Comparison of ENCODE assay signal across 10 cellular contexts in genomic region chr22:38490475-38490874, GRCh38. TPM values are rescaled to one million over a fixed set of nuclear protein-coding genes. Genes with fewer than 3 reads are reported as not detected.
DNase-seq lines count a peak whose midpoint lies in the region; ATAC-seq, FAIRE-seq and TF ChIP-seq lines count a peak whose summit lies in the region.
"Had no signal": no experiment of that assay in that cellular context is flagged by ENCODE, and none has a peak within 500 bp of the region (broad histone marks: within the 10 kb centered on the region; RNA-seq: fewer than 3 reads in every experiment).

No MANE protein-coding gene starts in this region.

- peaks cover 6% of the 10 kb centered on the region; the same call in 1 of the 2 replicates for H4K20me1 ChIP-seq in GM12878 (ENCODE audit: control insufficient read depth, insufficient read depth)

- FAIRE-seq in GM12878 (lab: Jason Lieb, UNC): no peak

- no TSS peak for BruUV-seq in GM12878 (replicated peaks; lab: Mats Ljungman, UMichigan)

- no peak overlapping the region for H3K4me3 Mint-ChIP-seq in naive thymus-derived CD8-positive, alpha-beta T cell

- H3K27me3 ChIP-seq in left ventricle myocardium inferior (ENCODE audit: low read depth) (no peaks in the 10 kb centered on the region), GM12878 (replicated peaks in 1 of 2; ENCODE audit: control insufficient read depth in 2 of 2, insufficient read depth in 2 of 2, low read length in 1 of 2) (no peaks in the 10 kb centered on the region), vagina (no peaks in the 10 kb centered on the region), HAP-1 (ENCODE audit: low read depth) (no peaks in the 10 kb centered on the region), foreskin keratinocyte (no peaks in the 10 kb centered on the region)
- H3K27me3 ChIP-seq: ovary had no signal

- peaks cover 18 to 61% (median 47%) of the 10 kb centered on the region in 4 donors for H3K4me1 Mint-ChIP-seq in naive thymus-derived CD8-positive, alpha-beta T cell

- TF ChIP-seq RAD21 in GM12878 (IDR thresholded peaks at IDR 0.05; ENCODE audit: insufficient read depth, low read depth, low read length): no peak

- no peaks in the 10 kb centered on the region for H3K9me3 Mint-ChIP-seq in naive thymus-derived CD8-positive, alpha-beta T cell

- TF ChIP-seq CTCF in left ventricle myocardium inferior (IDR thresholded peaks at IDR 0.05; ENCODE audit: borderline replicate concordance) (no peak), GM12878 (IDR thresholded peaks at IDR 0.05 in 2 of 3, conservative IDR thresholded peaks at IDR 0.05 in 1 of 3; ENCODE audit: control insufficient read depth in 2 of 3, extremely low read depth in 1 of 3, insufficient read depth in 1 of 3, low read depth in 3 of 3, low read length in 3 of 3) (no peak), vagina (IDR thresholded peaks at IDR 0.05) (no peak), foreskin keratinocyte (conservative IDR thresholded peaks at IDR 0.05) (no peak)

- H3K27me3 Mint-ChIP-seq in naive thymus-derived CD8-positive, alpha-beta T cell: no peaks in the 10 kb centered on the region

- in situ Hi-C loops in GM12878 (cut with MboI) (no loop called here), HAP-1 (cut with MboI; ENCODE audit: low sequenced_read_pairs) (loop anchor here (25.0 kb wide), 2 partner anchors 603 to 1978 kb away; partner anchors contain the start of gene FOXRED2)

- no peak overlapping the region for H3K4me2 ChIP-seq in GM12878 (ENCODE audit: control insufficient read depth, insufficient read depth)

- TF ChIP-seq POLR2A in GM12878 (IDR thresholded peaks at IDR 0.05; ENCODE audit: low read depth, low read length) (no peak), vagina (IDR thresholded peaks at IDR 0.05) (no peak)

- DNase-seq in left ventricle myocardium inferior (no peak), cardiac septum (ENCODE audit: low spot score) (no peak), GM12878 (ENCODE audit: low read depth, low spot score) (no peak), vagina (ENCODE audit: extremely low spot score in 2 of 2) (no peak), HAP-1 (ENCODE audit: low spot score in 2 of 2) (no peak), foreskin keratinocyte (no peak), NCI-H510A treated with DMSO at 0.1 percent for 48 hours (lab: John Stamatoyannopoulos, UW) (no peak)
- DNase-seq in naive thymus-derived CD8-positive, alpha-beta T cell: no peak
- DNase-seq: NCI-H1417 had no signal

- H3K36me3 ChIP-seq in left ventricle myocardium inferior (peaks cover 100% of the 10 kb centered on the region), GM12878 (ENCODE audit: control insufficient read depth in 2 of 2, insufficient read depth in 2 of 2, low read length in 1 of 2) (peaks cover 31 to 63% of the 10 kb centered on the region in 2 experiments), vagina (peaks cover 16 to 99% of the 10 kb centered on the region in 2 donors), HAP-1 (replicated peaks) (peaks cover 98% of the 10 kb centered on the region)
- H3K36me3 ChIP-seq: ovary had no signal

- RAD21 ChIA-PET in GM12878 (lab: Charles Lee; ENCODE audit: unreplicated experiment): no interaction called here

- no peaks in the 10 kb centered on the region for H3K9me3 ChIP-seq in left ventricle myocardium inferior (replicated peaks)
- no peaks in the 10 kb centered on the region for H3K9me3 ChIP-seq in GM12878 (replicated peaks; ENCODE audit: control insufficient read depth, insufficient read depth, low read length)
- H3K9me3 ChIP-seq in vagina: no peaks in the 10 kb centered on the region
- no peaks in the 10 kb centered on the region for H3K9me3 ChIP-seq in HAP-1
- H3K9me3 ChIP-seq: ovary had no signal

- H3K36me3 Mint-ChIP-seq in naive thymus-derived CD8-positive, alpha-beta T cell: peaks cover 12 to 94% (median 37%) of the 10 kb centered on the region in 3 donors

- no peak overlapping the region for H3K9ac ChIP-seq in GM12878 (ENCODE audit: control insufficient read depth, insufficient read depth, low read length)

- H2AFZ ChIP-seq in GM12878 (ENCODE audit: control insufficient read depth, low read depth, low read length): no peak overlapping the region

- CTCF ChIA-PET in GM12878 (lab: Yijun Ruan, JAX): interaction anchor here (1.9 kb wide), 1 partner anchor 20 kb away, joined by 5 read pairs; no protein-coding TSS in a partner anchor

- ATAC-seq in GM12878 (peak; percentile 59), foreskin keratinocyte (no peak)
- peak in 1 of 2 donors; percentile 41 for ATAC-seq in naive thymus-derived CD8-positive, alpha-beta T cell

- intact Hi-C loops in left ventricle myocardium inferior (cut with micrococcal nuclease): no loop called here
- intact Hi-C loops in cardiac septum (cut with DNase I): no loop called here
- intact Hi-C loops in GM12878 (cut with micrococcal nuclease; ENCODE audit: unreplicated experiment): no loop called here
- intact Hi-C loops in vagina (cut with DNase I): no loop called here

- TF ChIP-seq EP300 in GM12878 (IDR thresholded peaks at IDR 0.05; ENCODE audit: borderline replicate concordance in 1 of 2, control insufficient read depth in 1 of 2, low read depth in 2 of 2, low read length in 2 of 2): no peak

- peak overlapping the region; percentile 78 for H3K27ac ChIP-seq in left ventricle myocardium inferior (replicated peaks)
- no peak overlapping the region for H3K27ac ChIP-seq in GM12878 (ENCODE audit: control insufficient read depth, insufficient read depth)
- peak overlapping the region; percentile 16 for H3K27ac ChIP-seq in vagina
- H3K27ac ChIP-seq in foreskin keratinocyte: no peak overlapping the region
- H3K27ac ChIP-seq: ovary had no signal

- peaks cover 79% of the 10 kb centered on the region for H3K4me1 ChIP-seq in left ventricle myocardium inferior
- H3K4me1 ChIP-seq in GM12878 (ENCODE audit: control insufficient read depth, insufficient read depth, low read length): no peaks in the 10 kb centered on the region
- H3K4me1 ChIP-seq in vagina: no peaks in the 10 kb centered on the region
- no peaks in the 10 kb centered on the region for H3K4me1 ChIP-seq in HAP-1
- H3K4me1 ChIP-seq in foreskin keratinocyte: no peaks in the 10 kb centered on the region

- peak overlapping the region in 9 of 10 donors; percentile 25 to 82 (median 63) for H3K27ac Mint-ChIP-seq in naive thymus-derived CD8-positive, alpha-beta T cell

- POLR2A ChIA-PET in GM12878 (lab: Charles Lee): interaction anchor here (1.0 to 1.2 kb wide), 2 partner anchors 9 to 12 kb away, joined by 4 to 5 read pairs; no protein-coding TSS in a partner anchor
- POLR2A ChIA-PET in naive thymus-derived CD8-positive, alpha-beta T cell (lab: Charles Lee): interaction anchor here (1.1 to 5.9 kb wide), 5 partner anchors 8 to 16 kb away, joined by 3 to 35 read pairs (median 5); partner anchors contain the start of gene DDX17

- WGBS in GM12878 (ENCODE audit: insufficient coverage, insufficient replicate concordance, low lambda C conversion rate, missing lambda C conversion rate): 48% methylated on average over 2 of the region's 2 CpGs

- peaks cover 5% of the 10 kb centered on the region for H3K79me2 ChIP-seq in GM12878 (ENCODE audit: control insufficient read depth, insufficient read depth, low read length)

- SMC1A ChIA-PET in GM12878 (lab: Charles Lee; ENCODE audit: uncharacterized antibody, unreplicated experiment): interaction anchor here (0.6 to 1.8 kb wide), 3 partner anchors 31 to 89 kb away, joined by 4 read pairs; no protein-coding TSS in a partner anchor

- no peak overlapping the region for H3K4me3 ChIP-seq in left ventricle myocardium inferior
- no peak overlapping the region for H3K4me3 ChIP-seq in GM12878
- no peak overlapping the region for H3K4me3 ChIP-seq in vagina
- no peak overlapping the region for H3K4me3 ChIP-seq in HAP-1
- H3K4me3 ChIP-seq: ovary had no signal

RNA-seq across cellular contexts. Expression of gene DDX17, which starts 15.6 kb away (rescaled TPM):
- 228 TPM for total RNA-seq in left ventricle myocardium inferior
- 215 TPM for total RNA-seq in cardiac septum
- 1,768 and 1,800 TPM in 2 replicates for total RNA-seq in GM12878 (2013; cell fraction: nucleolus; rRNA removed)
- 377 and 419 TPM in 2 replicates for total RNA-seq in GM12878 (2014; rRNA removed)
- 223 and 233 TPM in 2 replicates for total RNA-seq in GM12878 (2014; rRNA removed; fragmentation: Illumina TruSeq; extraction: Trizol)
- total RNA-seq in GM12878 (2021): 340 and 342 TPM in 2 replicates
- 163 TPM for polyA plus RNA-seq in GM12878 (2011; ENCODE audit: low read depth)
- 778 and 793 TPM in 2 replicates for polyA plus RNA-seq in GM12878 (2011; rRNA removed)
- 427 and 428 TPM in 2 replicates for polyA plus RNA-seq in GM12878 (2011; cell fraction: cytosol; rRNA removed)
- 1,697 and 1,958 TPM in 2 replicates for polyA plus RNA-seq in GM12878 (2011; cell fraction: nucleus; rRNA removed)
- 206 and 224 TPM in 2 replicates for polyA plus RNA-seq in GM12878 (2012)
- 310 and 395 TPM in 2 replicates for polyA plus RNA-seq in GM12878 (2014; fragmentation: Illumina TruSeq; extraction: Trizol)
- polyA plus RNA-seq in GM12878 (2014; fragmentation: Nextera tagmentation; extraction: Ambion mirVana): 10 to 100 TPM; 47.1 to 91.4 TPM
- polyA plus RNA-seq in GM12878 (2014; rRNA removed): 430 and 457 TPM in 2 replicates
- 10 to 100 TPM; 25.2 to 30.9 TPM for polyA plus RNA-seq in GM12878 (2016; fragmentation: Nextera tagmentation; extraction: Ambion mirVana)
- 499 and 606 TPM in 2 replicates for polyA minus RNA-seq in GM12878 (2011; rRNA and poly(A)+ RNA removed)
- polyA minus RNA-seq in GM12878 (2011; cell fraction: cytosol; rRNA and poly(A)+ RNA removed): 150 and 173 TPM in 2 replicates
- 520 and 693 TPM in 2 replicates for polyA minus RNA-seq in GM12878 (2011; cell fraction: nucleus; rRNA and poly(A)+ RNA removed)
- total RNA-seq in naive thymus-derived CD8-positive, alpha-beta T cell: 1,000 to 10,000 TPM; 1,031 to 1,044 TPM
- polyA plus RNA-seq in naive thymus-derived CD8-positive, alpha-beta T cell: 10 to 100 TPM; 27.3 to 38.7 (median 28.2) TPM
- 1,042 TPM for total RNA-seq in vagina
- 169 and 187 TPM in 2 replicates for total RNA-seq in foreskin keratinocyte
- polyA plus RNA-seq in foreskin keratinocyte: 43.7 and 51.8 TPM in 2 replicates

RNA-seq across cellular contexts. Expression of gene KDELR3, which starts 22.6 kb away (rescaled TPM):
- total RNA-seq in left ventricle myocardium inferior (6.0 TPM), cardiac septum (18.2 TPM), GM12878 (2014; rRNA removed) (0.45 TPM in 1 of 2 replicates, not detected in the other), GM12878 (2014; rRNA removed; fragmentation: Illumina TruSeq; extraction: Trizol) (0.18 TPM in 1 of 2 replicates, not detected in the other), GM12878 (2021) (0.18 and 0.19 TPM in 2 replicates), vagina (3.9 TPM), foreskin keratinocyte (6.7 and 15.4 TPM in 2 replicates)
- total RNA-seq in GM12878 (2013; cell fraction: nucleolus; rRNA removed): 0.50 and 0.61 TPM in 2 replicates
- 2.3 TPM for polyA plus RNA-seq in GM12878 (2011; ENCODE audit: low read depth)
- polyA plus RNA-seq in GM12878 (2011; rRNA removed) (0.98 and 1.4 TPM in 2 replicates), GM12878 (2014; fragmentation: Illumina TruSeq; extraction: Trizol) (0.25 and 0.43 TPM in 2 replicates), GM12878 (2014; fragmentation: Nextera tagmentation; extraction: Ambion mirVana) (under 1 TPM; 0.24 TPM), GM12878 (2014; rRNA removed) (0.15 and 0.36 TPM in 2 replicates), GM12878 (2016; fragmentation: Nextera tagmentation; extraction: Ambion mirVana) (under 1 TPM; 0.32 to 0.36 TPM), foreskin keratinocyte (7.5 and 14.5 TPM in 2 replicates)
- 0.90 and 1.1 TPM in 2 replicates for polyA plus RNA-seq in GM12878 (2011; cell fraction: cytosol; rRNA removed)
- 0.24 and 0.34 TPM in 2 replicates for polyA plus RNA-seq in GM12878 (2011; cell fraction: nucleus; rRNA removed)
- polyA plus RNA-seq in GM12878 (2012): 1.8 and 2.4 TPM in 2 replicates
- 0.62 and 1.1 TPM in 2 replicates for polyA minus RNA-seq in GM12878 (2011; rRNA and poly(A)+ RNA removed)
- not detected in 2 replicates for polyA minus RNA-seq in GM12878 (2011; cell fraction: cytosol; rRNA and poly(A)+ RNA removed)
- polyA minus RNA-seq in GM12878 (2011; cell fraction: nucleus; rRNA and poly(A)+ RNA removed): not detected in 2 replicates
- not detected for total RNA-seq in naive thymus-derived CD8-positive, alpha-beta T cell
- polyA plus RNA-seq in naive thymus-derived CD8-positive, alpha-beta T cell: under 1 TPM in 2 of 3 donors, not detected in 1; 0.11 to 0.28 TPM

RNA-seq across cellular contexts. Expression of gene KCNJ4, which starts 35.5 kb away (rescaled TPM):
- total RNA-seq in left ventricle myocardium inferior (45.7 TPM), cardiac septum (67.8 TPM), GM12878 (2014; rRNA removed) (not detected in 2 replicates), GM12878 (2014; rRNA removed; fragmentation: Illumina TruSeq; extraction: Trizol) (not detected in 2 replicates), GM12878 (2021) (not detected in 2 replicates), vagina (not detected), foreskin keratinocyte (0.07 TPM in 1 of 2 replicates, not detected in the other)
- not detected in 2 replicates for total RNA-seq in GM12878 (2013; cell fraction: nucleolus; rRNA removed)
- 0.12 TPM for polyA plus RNA-seq in GM12878 (2011; ENCODE audit: low read depth)
- polyA plus RNA-seq in GM12878 (2011; rRNA removed) (not detected in 2 replicates), GM12878 (2014; fragmentation: Illumina TruSeq; extraction: Trizol) (not detected in 2 replicates), GM12878 (2014; fragmentation: Nextera tagmentation; extraction: Ambion mirVana) (not detected), GM12878 (2014; rRNA removed) (not detected in 2 replicates), GM12878 (2016; fragmentation: Nextera tagmentation; extraction: Ambion mirVana) (not detected), foreskin keratinocyte (0.02 TPM in 1 of 2 replicates, not detected in the other)
- polyA plus RNA-seq in GM12878 (2011; cell fraction: cytosol; rRNA removed): not detected in 2 replicates
- polyA plus RNA-seq in GM12878 (2011; cell fraction: nucleus; rRNA removed): not detected in 2 replicates
- polyA plus RNA-seq in GM12878 (2012): 0.07 and 0.13 TPM in 2 replicates
- polyA minus RNA-seq in GM12878 (2011; rRNA and poly(A)+ RNA removed): not detected in 2 replicates
- not detected in 2 replicates for polyA minus RNA-seq in GM12878 (2011; cell fraction: cytosol; rRNA and poly(A)+ RNA removed)
- not detected in 2 replicates for polyA minus RNA-seq in GM12878 (2011; cell fraction: nucleus; rRNA and poly(A)+ RNA removed)
- not detected for total RNA-seq in naive thymus-derived CD8-positive, alpha-beta T cell
- not detected for polyA plus RNA-seq in naive thymus-derived CD8-positive, alpha-beta T cell

Comparison
In these comparisons a context has a peak if more than half of its experiments do, and no peak if none do; other contexts are left out.
1. H3K27ac ChIP-seq: peak in left ventricle myocardium inferior (single experiment) and vagina (single experiment); none in GM12878 (single experiment) and foreskin keratinocyte (single experiment).
2. RNA of gene KCNJ4, which starts 35.5 kb away (total RNA-seq): 67.8 TPM in cardiac septum (single experiment) and 45.7 TPM in left ventricle myocardium inferior (single experiment); not detected in GM12878, not detected in naive thymus-derived CD8-positive, alpha-beta T cell, not detected in vagina (single experiment) and 0.07 TPM in foreskin keratinocyte; every median in the first group is over 10 times any median in the second.